In the genomic region with DNA sequence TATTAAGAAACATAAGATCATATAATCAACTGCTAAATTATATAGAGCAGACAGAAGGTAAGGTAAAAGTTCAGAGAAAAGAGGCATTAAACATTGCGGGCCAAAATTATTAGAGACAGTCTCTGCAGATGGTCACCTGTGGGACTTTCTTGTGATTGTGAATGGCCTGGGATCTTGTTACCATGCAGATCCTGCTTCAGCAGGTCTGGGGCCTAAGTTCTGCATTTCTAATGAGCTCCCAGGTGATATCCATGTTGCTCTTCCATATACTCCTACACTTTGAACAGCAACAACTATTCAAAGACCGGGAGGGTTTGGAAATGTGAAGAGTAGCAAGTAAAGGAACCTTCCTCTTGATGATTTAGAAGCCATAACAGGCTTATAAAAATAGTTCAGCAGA, we compare ENCODE assay signal across 21 cellular contexts.
DNase-seq lines count a peak whose midpoint lies in the region; ATAC-seq, FAIRE-seq and TF ChIP-seq lines count a peak whose summit lies in the region.
"Had no signal": no experiment of that assay in that cellular context is flagged by ENCODE, and none has a peak within 500 bp of the region (broad histone marks: within the 10 kb centered on the region; RNA-seq: fewer than 3 reads in every experiment).

No MANE protein-coding gene starts in this region.

- peak overlapping the region; percentile 8 for H3K27ac ChIP-seq in rectal smooth muscle tissue (ENCODE audit: low read depth, low read length)
- H3K27ac ChIP-seq: neural progenitor cell had no signal

- ATAC-seq in HG03097 (IDR thresholded peaks at IDR 0.05; ENCODE audit: low FRiP score, unreplicated experiment): no peak
- ATAC-seq: activated CD8-positive, alpha-beta T cell treated with anti-CD3 and anti-CD28 coated beads, Interleukin-2, amount 10 ng/mL, durations not matched to agents 7 days and 5 days; activated T-cell treated with anti-CD3 and anti-CD28 coated beads, Interleukin-2, amount 50 U/mL, for 72 hours; esophagus mucosa; heart right ventricle had no signal

- peak; percentile 33 for FAIRE-seq in H54 (lab: Jason Lieb, UNC)
- no peak for FAIRE-seq in GM19239 (lab: Jason Lieb, UNC)
- FAIRE-seq: bronchial epithelial cell had no signal

- no peaks in the 10 kb centered on the region for H3K27me3 ChIP-seq in adipocyte (replicated peaks; ENCODE audit: control insufficient read depth, insufficient read depth, low read length)
- no peaks in the 10 kb centered on the region for H3K27me3 ChIP-seq in rectal smooth muscle tissue (ENCODE audit: control insufficient read depth, insufficient read depth, low read length)
- H3K27me3 ChIP-seq: heart right ventricle, neural progenitor cell had no signal

- peaks cover 25% of the 10 kb centered on the region for H3K4me1 ChIP-seq in adipocyte (ENCODE audit: control insufficient read depth, insufficient read depth, low read length)
- H3K4me1 ChIP-seq in rectal smooth muscle tissue (ENCODE audit: control insufficient read depth, insufficient read depth, low read length): peaks cover 7% of the 10 kb centered on the region
- H3K4me1 ChIP-seq: heart right ventricle, neural progenitor cell had no signal

- H3K9ac ChIP-seq in adipocyte (ENCODE audit: low read length) (peak overlapping the region; percentile 85), rectal smooth muscle tissue (ENCODE audit: low read length) (no peak overlapping the region)
- H3K9ac ChIP-seq: neural progenitor cell had no signal

- DNase-seq in H54 (ENCODE audit: insufficient read length, low spot score) (no peak), adipocyte (ENCODE audit: low read depth) (no peak), iPS DF 19.7 (ENCODE audit: low read depth, low spot score) (peak; percentile 12), NCI-H82 (lab: John Stamatoyannopoulos, UW) (no peak), cerebellar cortex (ENCODE audit: low spot score) (no peak), GM19239 (ENCODE audit: insufficient read length, low spot score) (no peak)
- DNase-seq: activated B cell treated with CpG ODN at 0.5 μM for 24 hours; activated CD8-positive, alpha-beta T cell treated with anti-CD3 and anti-CD28 coated beads, Interleukin-2, amount 10 ng/mL, durations not matched to agents 7 days and 5 days; activated T-cell treated with anti-CD3 and anti-CD28 coated beads, Interleukin-2, amount 50 U/mL, for 72 hours; CD4-positive, alpha-beta T cell; heart right ventricle; midbrain; NCI-H2029 treated with DMSO at 0.1 percent for 48 hours; retina; SHP77 treated with DMSO at 0.1 percent for 48 hours; stimulated activated naive CD4-positive, alpha-beta T cell had no signal

- H3K36me3 ChIP-seq in adipocyte (ENCODE audit: control insufficient read depth, insufficient read depth, low read length, severe bottlenecking): no peaks in the 10 kb centered on the region
- H3K36me3 ChIP-seq in rectal smooth muscle tissue (ENCODE audit: control insufficient read depth, insufficient read depth, low read length): no peaks in the 10 kb centered on the region
- H3K36me3 ChIP-seq: heart right ventricle, neural progenitor cell had no signal

- no peak overlapping the region for H3K4me3 ChIP-seq in adipocyte (ENCODE audit: low read length)
- no peak overlapping the region for H3K4me3 ChIP-seq in rectal smooth muscle tissue (ENCODE audit: low read length)
- H3K4me3 ChIP-seq: heart right ventricle, neural progenitor cell had no signal

- TF ChIP-seq POLR2A in H54 (IDR thresholded peaks at IDR 0.05; ENCODE audit: low read depth, low read length): no peak

- H3K9me3 ChIP-seq in adipocyte (ENCODE audit: control insufficient read depth, low read length): no peaks in the 10 kb centered on the region
- H3K9me3 ChIP-seq: heart right ventricle had no signal
